Comparison of ENCODE assay signal across 17 cellular contexts in the genomic region with DNA sequence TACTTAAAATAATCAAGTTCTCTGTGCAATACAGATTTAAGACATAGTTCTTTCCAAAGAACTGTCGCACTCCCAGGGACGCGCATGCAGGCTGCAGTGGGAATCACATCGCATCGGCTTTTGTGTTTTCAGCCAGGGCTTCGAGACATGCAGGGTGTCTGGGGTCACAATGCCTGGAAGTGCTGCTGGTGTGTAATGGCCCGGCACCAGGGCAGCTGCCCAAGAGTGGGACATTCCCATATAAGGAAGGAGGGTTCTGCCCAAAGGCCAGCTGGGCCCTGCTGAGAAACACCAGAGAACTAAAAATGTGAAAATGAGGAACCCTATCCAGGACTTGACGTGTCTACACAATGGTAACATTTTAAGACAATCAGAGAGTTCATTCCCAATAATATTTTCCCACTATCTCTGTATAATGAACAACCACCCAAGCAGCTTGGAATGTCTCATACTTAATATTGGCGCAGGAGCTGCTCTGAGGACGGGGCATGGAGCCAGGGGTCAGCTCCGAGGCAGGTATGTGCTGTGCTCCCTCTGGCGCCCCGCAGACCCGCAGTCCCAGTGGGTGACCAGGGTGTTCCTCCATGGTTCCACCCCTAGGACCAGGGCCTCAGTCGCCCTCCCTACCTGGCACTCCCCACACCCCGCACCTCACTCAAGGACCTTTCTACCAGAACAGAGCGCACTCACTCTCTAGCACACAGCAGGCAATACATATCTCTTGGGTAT. TPM values are rescaled to one million over a fixed set of nuclear protein-coding genes. Genes with fewer than 3 reads are reported as not detected.
A peak's percentile ranks its signal among the peaks of the same experiment; 100 is the strongest.
DNase-seq lines count a peak whose midpoint lies in the region; ATAC-seq and TF ChIP-seq lines count a peak whose summit lies in the region.
"Had no signal": no experiment of that assay in that cellular context is flagged by ENCODE, and none has a peak within 500 bp of the region (broad histone marks: within the 10 kb centered on the region; RNA-seq: fewer than 3 reads in every experiment).

No MANE protein-coding gene starts in this region.

- peaks cover 87% of the 10 kb centered on the region for H3K36me3 Mint-ChIP-seq in Calu3 (ENCODE audit: insufficient read depth, unreplicated experiment)

- peak overlapping the region; percentile 21 to 69 for H3K27ac ChIP-seq in ascending aorta
- H3K27ac ChIP-seq: C4-2B had no signal

- peaks cover 3 to 9% of the 10 kb centered on the region in 2 donors for H3K4me1 ChIP-seq in ascending aorta

- TF ChIP-seq CTCF in Calu3 (IDR thresholded peaks at IDR 0.05; ENCODE audit: unreplicated experiment) (no peak), ascending aorta (IDR thresholded peaks at IDR 0.05) (no peak)

- H3K4me3 Mint-ChIP-seq in Calu3 (ENCODE audit: low read depth, unreplicated experiment), result no peak overlapping the region
- H3K4me3 Mint-ChIP-seq: H9 had no signal

- intact Hi-C loops in Calu3 (cut with micrococcal nuclease; ENCODE audit: unreplicated experiment) (no loop called here), ascending aorta (cut with DNase I) (no loop called here), left cardiac atrium (cut with DNase I) (no loop called here), posterior vena cava (cut with DNase I) (no loop called here)

- H3K9me3 ChIP-seq in ascending aorta, result no peaks in the 10 kb centered on the region

- no peak overlapping the region for H3K4me3 ChIP-seq in ascending aorta

- ATAC-seq in left cardiac atrium (peak; percentile 63 to 77), HG02938 (IDR thresholded peaks at IDR 0.05; ENCODE audit: unreplicated experiment) (no peak), GM19328 (IDR thresholded peaks at IDR 0.05; ENCODE audit: unreplicated experiment) (no peak)
- ATAC-seq: PC-3 had no signal

- peaks cover 25% of the 10 kb centered on the region for H3K4me1 Mint-ChIP-seq in Calu3 (ENCODE audit: low read depth, unreplicated experiment)

- H3K27me3 Mint-ChIP-seq in Calu3 (ENCODE audit: unreplicated experiment), result no peaks in the 10 kb centered on the region

- no TSS peak for BruUV-seq in Calu3 (replicated peaks; lab: Mats Ljungman, UMichigan)

- no peaks in the 10 kb centered on the region for H3K27me3 ChIP-seq in ascending aorta

- CTCF ChIA-PET in Calu3 (lab: Charles Lee), result no interaction called here

- peaks cover 15 to 25% of the 10 kb centered on the region in 2 donors for H3K36me3 ChIP-seq in ascending aorta

- peak overlapping the region; percentile 61 for H3K27ac Mint-ChIP-seq in Calu3 (ENCODE audit: unreplicated experiment)

- DNase-seq in Calu3 (no peak), ascending aorta (ENCODE audit: low spot score in 2 of 2) (no peak), left cardiac atrium (peak; percentile 64), posterior vena cava (ENCODE audit: low spot score) (peak; percentile 87)
- no peak for DNase-seq in activated CD4-positive, alpha-beta T cell treated with anti-CD3 and anti-CD28 coated beads for 1 hour
- DNase-seq in activated CD4-positive, alpha-beta T cell treated with anti-CD3 and anti-CD28 coated beads, Interleukin-2, amount 50 U/mL, for 4 hours, result no peak
- DNase-seq: DMS153, EL, H9, NCI-H1048, NCI-H1694, NCI-H2107, NCI-H69, PC-3 had no signal

- H3K9me3 Mint-ChIP-seq in Calu3 (ENCODE audit: low read depth, unreplicated experiment), result no peaks in the 10 kb centered on the region
- H3K9me3 Mint-ChIP-seq: H9 had no signal

RNA-seq across cellular contexts. Expression of gene MCAT, which starts 11.3 kb away (rescaled TPM):
- 23.9 and 26.6 TPM in 2 replicates for total RNA-seq in Calu3 (2022)
- total RNA-seq in ascending aorta, result 4.6 TPM
- 10 to 100 TPM; 10.4 to 12.7 TPM for total RNA-seq in left cardiac atrium
- 10 to 100 TPM in 1 of 2 donors, 1 to 10 TPM in 1; 8.9 to 10.2 TPM for total RNA-seq in posterior vena cava

RNA-seq across cellular contexts. Expression of gene TSPO, which starts 19.4 kb away (rescaled TPM):
- total RNA-seq in Calu3 (2022) (185 and 195 TPM in 2 replicates), ascending aorta (961 TPM), left cardiac atrium (100 to 1,000 TPM in 1 of 2 donors, 10 to 100 TPM in 1; 96.2 to 147 TPM), posterior vena cava (10 to 100 TPM; 75.1 to 84.3 TPM)

RNA-seq across cellular contexts. Expression of gene BIK, which starts 21.4 kb away (rescaled TPM):
- total RNA-seq in Calu3 (2022) (37.9 and 43.1 TPM in 2 replicates), ascending aorta (not detected), left cardiac atrium (not detected), posterior vena cava (not detected)

RNA-seq across cellular contexts. Expression of gene TTLL1, which starts 42.7 kb away (rescaled TPM):
- total RNA-seq in Calu3 (2022) (2.6 and 3.3 TPM in 2 replicates), ascending aorta (0.21 TPM), left cardiac atrium (1 to 10 TPM; 4.2 to 5.7 TPM), posterior vena cava (1 to 10 TPM; 5.0 to 7.2 TPM)

RNA-seq across cellular contexts. Expression of gene TTLL12, which starts 55.0 kb away (rescaled TPM):
- 63.4 and 69.6 TPM in 2 replicates for total RNA-seq in Calu3 (2022)
- 10.6 TPM for total RNA-seq in ascending aorta
- total RNA-seq in left cardiac atrium, result 10 to 100 TPM in 1 of 2 donors, 1 to 10 TPM in 1; 9.3 to 10.3 TPM
- total RNA-seq in posterior vena cava, result 10 to 100 TPM; 13.9 to 16.0 TPM

Comparison
In these comparisons a context has a peak if more than half of its experiments do, and no peak if none do; other contexts are left out.
1. DNase-seq: peak in left cardiac atrium (single experiment) and posterior vena cava (single experiment); none in Calu3 (single experiment), ascending aorta (0 of 2), activated CD4-positive, alpha-beta T cell treated with anti-CD3 and anti-CD28 coated beads for 1 hour (single experiment) and activated CD4-positive, alpha-beta T cell treated with anti-CD3 and anti-CD28 coated beads, Interleukin-2, amount 50 U/mL, for 4 hours (0 of 2).
2. ATAC-seq: peak in left cardiac atrium (2 of 2); none in HG02938 (single experiment) and GM19328 (single experiment).
3. RNA of gene BIK, which starts 21.4 kb away (total RNA-seq): 37.9 to 43.1 TPM in Calu3; not detected in posterior vena cava, not detected in left cardiac atrium and not detected in ascending aorta (single experiment); every median in the first group is over 10 times any median in the second.